In the genomic region with DNA sequence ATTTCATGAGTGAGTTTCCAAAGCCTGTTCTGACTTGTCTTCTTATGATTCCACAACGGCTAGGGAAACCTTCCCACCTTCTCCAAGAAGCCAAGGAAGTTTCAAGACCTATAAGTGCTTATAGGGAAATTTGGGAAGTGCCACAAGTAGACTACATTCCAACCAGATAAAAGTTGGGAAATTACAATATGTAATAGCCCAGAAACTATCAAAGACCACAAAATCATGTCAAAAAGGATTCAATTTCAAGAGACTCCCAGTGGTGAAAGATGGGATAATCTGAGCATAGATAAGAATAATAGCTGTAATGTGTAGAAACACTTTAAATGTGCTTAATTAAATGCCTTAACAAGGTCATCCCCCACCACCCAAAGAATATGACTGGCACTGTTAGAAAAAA, we compare ENCODE assay signal across 1 cellular context.
TF ChIP-seq lines count a peak whose summit lies in the region.

No MANE protein-coding gene starts in this region.

TF ChIP-seq in liver, 16 proteins besides CTCF, POLR2A, EP300 and RAD21 (continued from another document):
- TF ChIP-seq, protein P1, sequence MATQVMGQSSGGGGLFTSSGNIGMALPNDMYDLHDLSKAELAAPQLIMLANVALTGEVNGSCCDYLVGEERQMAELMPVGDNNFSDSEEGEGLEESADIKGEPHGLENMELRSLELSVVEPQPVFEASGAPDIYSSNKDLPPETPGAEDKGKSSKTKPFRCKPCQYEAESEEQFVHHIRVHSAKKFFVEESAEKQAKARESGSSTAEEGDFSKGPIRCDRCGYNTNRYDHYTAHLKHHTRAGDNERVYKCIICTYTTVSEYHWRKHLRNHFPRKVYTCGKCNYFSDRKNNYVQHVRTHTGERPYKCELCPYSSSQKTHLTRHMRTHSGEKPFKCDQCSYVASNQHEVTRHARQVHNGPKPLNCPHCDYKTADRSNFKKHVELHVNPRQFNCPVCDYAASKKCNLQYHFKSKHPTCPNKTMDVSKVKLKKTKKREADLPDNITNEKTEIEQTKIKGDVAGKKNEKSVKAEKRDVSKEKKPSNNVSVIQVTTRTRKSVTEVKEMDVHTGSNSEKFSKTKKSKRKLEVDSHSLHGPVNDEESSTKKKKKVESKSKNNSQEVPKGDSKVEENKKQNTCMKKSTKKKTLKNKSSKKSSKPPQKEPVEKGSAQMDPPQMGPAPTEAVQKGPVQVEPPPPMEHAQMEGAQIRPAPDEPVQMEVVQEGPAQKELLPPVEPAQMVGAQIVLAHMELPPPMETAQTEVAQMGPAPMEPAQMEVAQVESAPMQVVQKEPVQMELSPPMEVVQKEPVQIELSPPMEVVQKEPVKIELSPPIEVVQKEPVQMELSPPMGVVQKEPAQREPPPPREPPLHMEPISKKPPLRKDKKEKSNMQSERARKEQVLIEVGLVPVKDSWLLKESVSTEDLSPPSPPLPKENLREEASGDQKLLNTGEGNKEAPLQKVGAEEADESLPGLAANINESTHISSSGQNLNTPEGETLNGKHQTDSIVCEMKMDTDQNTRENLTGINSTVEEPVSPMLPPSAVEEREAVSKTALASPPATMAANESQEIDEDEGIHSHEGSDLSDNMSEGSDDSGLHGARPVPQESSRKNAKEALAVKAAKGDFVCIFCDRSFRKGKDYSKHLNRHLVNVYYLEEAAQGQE (IDR thresholded peaks at IDR 0.05), result no peak
- no peak for TF ChIP-seq HNF4G (IDR thresholded peaks at IDR 0.05)
- no peak for TF ChIP-seq EGR1 (IDR thresholded peaks at IDR 0.05; ENCODE audit: low read depth in 2 of 2)
- no peak for TF ChIP-seq HNF4A (conservative IDR thresholded peaks at IDR 0.05)
- TF ChIP-seq SP1 (IDR thresholded peaks at IDR 0.05), result no peak
- no peak for TF ChIP-seq JUND (IDR thresholded peaks at IDR 0.05)
- TF ChIP-seq RXRA (IDR thresholded peaks at IDR 0.05), result no peak
- TF ChIP-seq ATF3 (IDR thresholded peaks at IDR 0.05), result no peak
- TF ChIP-seq, protein P2, sequence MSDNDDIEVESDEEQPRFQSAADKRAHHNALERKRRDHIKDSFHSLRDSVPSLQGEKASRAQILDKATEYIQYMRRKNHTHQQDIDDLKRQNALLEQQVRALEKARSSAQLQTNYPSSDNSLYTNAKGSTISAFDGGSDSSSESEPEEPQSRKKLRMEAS (IDR thresholded peaks at IDR 0.05), result no peak
- TF ChIP-seq ZBTB33 (IDR thresholded peaks at IDR 0.05), result no peak
- no peak for TF ChIP-seq FOXA2 (IDR thresholded peaks at IDR 0.05)
- no peak for TF ChIP-seq GABPA (IDR thresholded peaks at IDR 0.05 in 1 of 2, conservative IDR thresholded peaks at IDR 0.05 in 1 of 2)
- no peak for TF ChIP-seq TAF1 (conservative IDR thresholded peaks at IDR 0.05)
- TF ChIP-seq YY1 (IDR thresholded peaks at IDR 0.05), result no peak
- TF ChIP-seq FOXA1 (IDR thresholded peaks at IDR 0.05), result no peak
